In the genomic region with DNA sequence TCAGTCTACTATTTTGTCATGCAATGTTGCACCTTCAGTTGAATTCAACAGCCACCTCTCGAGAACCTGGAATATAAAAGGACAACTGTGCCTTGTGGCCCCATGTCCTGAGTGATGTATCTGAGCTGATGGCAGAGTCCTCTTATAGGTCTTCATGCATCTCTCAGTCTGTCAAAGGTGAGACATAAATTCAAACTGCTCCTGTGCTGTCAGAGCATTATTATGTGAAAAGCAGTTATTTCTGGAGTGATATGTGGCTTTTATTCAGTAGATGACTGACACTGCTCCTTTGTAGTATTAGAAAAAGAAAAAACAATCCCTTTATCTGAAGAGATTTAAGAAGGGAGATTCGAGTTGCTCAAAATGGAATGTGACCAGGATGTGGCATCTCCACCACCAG, we compare ENCODE assay signal across 23 cellular contexts. TPM values are rescaled to one million over a fixed set of nuclear protein-coding genes. Genes with fewer than 3 reads are reported as not detected.
A peak's percentile ranks its signal among the peaks of the same experiment; 100 is the strongest.
DNase-seq lines count a peak whose midpoint lies in the region; ATAC-seq and TF ChIP-seq lines count a peak whose summit lies in the region.
"Had no signal": no experiment of that assay in that cellular context is flagged by ENCODE, and none has a peak within 500 bp of the region (broad histone marks: within the 10 kb centered on the region; RNA-seq: fewer than 3 reads in every experiment).

No MANE protein-coding gene starts in this region.

- H3K27ac Mint-ChIP-seq in activated CD4-positive, alpha-beta T cell treated with anti-CD3 and anti-CD28 coated beads for 36 hours, result peak overlapping the region; percentile 78
- H3K27ac Mint-ChIP-seq in CD4-positive, CD25-positive, alpha-beta regulatory T cell, result peak overlapping the region in 2 of 3 donors; percentile 14 to 48
- H3K27ac Mint-ChIP-seq in effector memory CD8-positive, alpha-beta T cell, result peak overlapping the region; percentile 68 to 86
- no peak overlapping the region for H3K27ac Mint-ChIP-seq in WTC11
- H3K27ac Mint-ChIP-seq: GM23338, memory B cell had no signal

- peaks cover 71% of the 10 kb centered on the region for H3K36me3 ChIP-seq in CD4-positive, CD25-positive, alpha-beta regulatory T cell (ENCODE audit: control insufficient read depth, insufficient read depth, low read length)
- peaks cover 73% of the 10 kb centered on the region for H3K36me3 ChIP-seq in SJSA1

- H3K4me3 ChIP-seq in CD4-positive, CD25-positive, alpha-beta regulatory T cell (ENCODE audit: low read depth, low read length), result peak overlapping the region; percentile 29
- no peak overlapping the region for H3K4me3 ChIP-seq in SJSA1
- H3K4me3 ChIP-seq: coronary artery, GM23338, stomach had no signal

- H3K27me3 Mint-ChIP-seq in activated CD4-positive, alpha-beta T cell treated with anti-CD3 and anti-CD28 coated beads for 36 hours, result no peaks in the 10 kb centered on the region
- H3K27me3 Mint-ChIP-seq in CD4-positive, CD25-positive, alpha-beta regulatory T cell, result no peaks in the 10 kb centered on the region
- no peaks in the 10 kb centered on the region for H3K27me3 Mint-ChIP-seq in effector memory CD8-positive, alpha-beta T cell
- no peaks in the 10 kb centered on the region for H3K27me3 Mint-ChIP-seq in WTC11 (ENCODE audit: low read depth)
- H3K27me3 Mint-ChIP-seq: memory B cell had no signal

- H3K9me3 ChIP-seq in CD4-positive, CD25-positive, alpha-beta regulatory T cell (ENCODE audit: control insufficient read depth in 2 of 2, low read length in 2 of 2), result no peaks in the 10 kb centered on the region
- H3K9me3 ChIP-seq in SJSA1 (replicated peaks), result no peaks in the 10 kb centered on the region
- H3K9me3 ChIP-seq: stomach had no signal

- H3K27ac ChIP-seq in CD4-positive, CD25-positive, alpha-beta regulatory T cell (ENCODE audit: insufficient read depth, low read length, poor library complexity, severe bottlenecking), result no peak overlapping the region
- H3K27ac ChIP-seq in SJSA1, result peak overlapping the region; percentile 97; the same call in 1 of the 2 replicates
- H3K27ac ChIP-seq: coronary artery had no signal

- peaks cover 65% of the 10 kb centered on the region for H3K4me1 Mint-ChIP-seq in activated CD4-positive, alpha-beta T cell treated with anti-CD3 and anti-CD28 coated beads for 36 hours
- H3K4me1 Mint-ChIP-seq in CD4-positive, CD25-positive, alpha-beta regulatory T cell, result peaks cover 17 to 65% (median 52%) of the 10 kb centered on the region in 4 donors
- H3K4me1 Mint-ChIP-seq in effector memory CD8-positive, alpha-beta T cell (ENCODE audit: low read depth in 2 of 2), result peaks cover 48 to 59% of the 10 kb centered on the region in 2 donors
- peaks cover 34% of the 10 kb centered on the region for H3K4me1 Mint-ChIP-seq in WTC11

- peaks cover 48% of the 10 kb centered on the region for H3K4me1 ChIP-seq in CD4-positive, CD25-positive, alpha-beta regulatory T cell (ENCODE audit: control insufficient read depth, insufficient read depth, low read length, poor library complexity, severe bottlenecking)
- peaks cover 65% of the 10 kb centered on the region for H3K4me1 ChIP-seq in SJSA1 (replicated peaks)

- POLR2A ChIA-PET in activated CD4-positive, alpha-beta T cell treated with anti-CD3 and anti-CD28 coated beads for 36 hours (lab: Charles Lee), result interaction anchor here (1.5 kb wide), 1 partner anchor 39 kb away, joined by 4 read pairs; no protein-coding TSS in a partner anchor
- POLR2A ChIA-PET in WTC11 (lab: Charles Lee), result no interaction called here

- no peak for ATAC-seq in activated CD4-positive, alpha-beta T cell treated with anti-CD3 and anti-CD28 coated beads for 36 hours
- ATAC-seq in CD4-positive, CD25-positive, alpha-beta regulatory T cell (ENCODE audit: low read depth in 2 of 2), result no peak
- ATAC-seq in effector memory CD8-positive, alpha-beta T cell (replicated peaks), result no peak
- ATAC-seq in left ventricle myocardium superior (no peak), WTC11 (no peak)
- ATAC-seq: GM23338, HepG2 had no signal

- no peaks in the 10 kb centered on the region for H3K9me3 Mint-ChIP-seq in activated CD4-positive, alpha-beta T cell treated with anti-CD3 and anti-CD28 coated beads for 36 hours (ENCODE audit: low read depth)
- H3K9me3 Mint-ChIP-seq in CD4-positive, CD25-positive, alpha-beta regulatory T cell, result no peaks in the 10 kb centered on the region
- no peaks in the 10 kb centered on the region for H3K9me3 Mint-ChIP-seq in effector memory CD8-positive, alpha-beta T cell
- H3K9me3 Mint-ChIP-seq in WTC11, result no peaks in the 10 kb centered on the region
- H3K9me3 Mint-ChIP-seq: GM23338, memory B cell had no signal

- CTCF ChIA-PET in activated CD4-positive, alpha-beta T cell treated with anti-CD3 and anti-CD28 coated beads for 36 hours (lab: Charles Lee), result interaction anchor here (0.8 to 12.5 kb wide), 7 partner anchors 10 to 149 kb away, joined by 3 to 98 read pairs (median 5); no protein-coding TSS in a partner anchor
- CTCF ChIA-PET in WTC11 (lab: Charles Lee), result interaction anchor here (0.5 to 1.2 kb wide), 2 partner anchors 11 to 28 kb away, joined by 4 read pairs; no protein-coding TSS in a partner anchor

- no peaks in the 10 kb centered on the region for H3K27me3 ChIP-seq in CD4-positive, CD25-positive, alpha-beta regulatory T cell (ENCODE audit: control insufficient read depth, insufficient read depth, low read length)
- H3K27me3 ChIP-seq in SJSA1 (replicated peaks), result no peaks in the 10 kb centered on the region
- H3K27me3 ChIP-seq: stomach had no signal

- peaks cover 63% of the 10 kb centered on the region for H3K36me3 Mint-ChIP-seq in activated CD4-positive, alpha-beta T cell treated with anti-CD3 and anti-CD28 coated beads for 36 hours (ENCODE audit: low read depth)
- H3K36me3 Mint-ChIP-seq in CD4-positive, CD25-positive, alpha-beta regulatory T cell, result peaks cover 39% of the 10 kb centered on the region
- peaks cover 72% of the 10 kb centered on the region for H3K36me3 Mint-ChIP-seq in effector memory CD8-positive, alpha-beta T cell (ENCODE audit: insufficient read depth)
- H3K36me3 Mint-ChIP-seq in WTC11, result peaks cover 41% of the 10 kb centered on the region

- intact Hi-C loops in activated CD4-positive, alpha-beta T cell treated with anti-CD3 and anti-CD28 coated beads for 36 hours (cut with DNase I, micrococcal nuclease), result loop anchor here in 1 of 2 experiments (2.0 kb wide), 1 partner anchor 38 kb away; no protein-coding TSS in a partner anchor
- intact Hi-C loops in left ventricle myocardium superior (cut with micrococcal nuclease), result no loop called here

- no peak for TF ChIP-seq CTCF in WTC11 (IDR thresholded peaks at IDR 0.05)

- peak overlapping the region; percentile 28 for H3K4me3 Mint-ChIP-seq in activated CD4-positive, alpha-beta T cell treated with anti-CD3 and anti-CD28 coated beads for 36 hours
- H3K4me3 Mint-ChIP-seq in CD4-positive, CD25-positive, alpha-beta regulatory T cell, result no peak overlapping the region
- H3K4me3 Mint-ChIP-seq in effector memory CD8-positive, alpha-beta T cell, result peak overlapping the region in 1 of 2 donors; percentile 61
- no peak overlapping the region for H3K4me3 Mint-ChIP-seq in WTC11
- H3K4me3 Mint-ChIP-seq: GM23338, memory B cell had no signal

- DNase-seq in activated CD4-positive, alpha-beta T cell treated with anti-CD3 and anti-CD28 coated beads for 36 hours, result no peak
- no peak for DNase-seq in activated CD4-positive, alpha-beta T cell treated with anti-CD3 and anti-CD28 coated beads, Interleukin-2, amount 50 U/mL, for 1 hour
- no peak for DNase-seq in CD4-positive, CD25-positive, alpha-beta regulatory T cell
- DNase-seq in SJSA1 (ENCODE audit: low read depth in 1 of 2, low spot score in 2 of 2), result no peak
- no peak for DNase-seq in effector memory CD8-positive, alpha-beta T cell
- DNase-seq in left ventricle myocardium superior, result no peak
- no peak for DNase-seq in DMS79 treated with DMSO at 0.1 percent for 48 hours (lab: John Stamatoyannopoulos, UW)
- no peak for DNase-seq in WTC11 (ENCODE audit: low spot score)
- DNase-seq: 8988T; activated CD4-positive, alpha-beta T cell treated with anti-CD3 and anti-CD28 coated beads, Interleukin-2, amount 50 U/mL, for 48 hours; amniotic stem cell; NCI-H1105; NCI-H2029; NCI-H226; NCI-H774; SHP77; stimulated activated CD4-positive, alpha-beta T cell treated with anti-CD3 and anti-CD28 coated beads, Interleukin-4, amount 100 ng/mL, for 1 hour; stomach; trophoblast cell had no signal

TF ChIP-seq in WTC11, 78 proteins besides CTCF, POLR2A, EP300 and RAD21 (continues in another document):
- no peak for TF ChIP-seq GABPB1 (CRISPR knock-in tag; IDR thresholded peaks at IDR 0.05)
- TF ChIP-seq NR2C2 (CRISPR knock-in tag; IDR thresholded peaks at IDR 0.05), result no peak
- no peak for TF ChIP-seq ZNF232 (CRISPR knock-in tag; IDR thresholded peaks at IDR 0.05)

RNA-seq across cellular contexts. Expression of a gene that starts 8.4 kb away (rescaled TPM):
- total RNA-seq in activated CD4-positive, alpha-beta T cell treated with anti-CD3 and anti-CD28 coated beads for 36 hours, result 100 to 1,000 TPM; 230 to 246 TPM
- 405 TPM for total RNA-seq in CD4-positive, CD25-positive, alpha-beta regulatory T cell
- 1,000 to 10,000 TPM; 1,242 to 1,844 (median 1,500) TPM for polyA plus RNA-seq in CD4-positive, CD25-positive, alpha-beta regulatory T cell
- 90.2 and 151 TPM in 2 replicates for total RNA-seq in SJSA1 (2014; rRNA removed; shearing (Covaris generic))
- 201 TPM for total RNA-seq in left ventricle myocardium superior
- total RNA-seq in WTC11 (2021), result 150 to 161 TPM (median 159 TPM) in 3 replicates

RNA-seq across cellular contexts. Expression of a gene that starts 51.5 kb away (rescaled TPM):
- total RNA-seq in activated CD4-positive, alpha-beta T cell treated with anti-CD3 and anti-CD28 coated beads for 36 hours, result 100 to 1,000 TPM; 264 to 361 TPM
- total RNA-seq in CD4-positive, CD25-positive, alpha-beta regulatory T cell, result 80.2 TPM
- 100 to 1,000 TPM; 397 to 676 (median 547) TPM for polyA plus RNA-seq in CD4-positive, CD25-positive, alpha-beta regulatory T cell
- 228 and 284 TPM in 2 replicates for total RNA-seq in SJSA1 (2014; rRNA removed; shearing (Covaris generic))
- total RNA-seq in left ventricle myocardium superior (65.8 TPM), WTC11 (2021) (126 to 181 TPM (median 163 TPM) in 3 replicates)
